In genomic region chr6:83308833-83309232, GRCh38 we compare ENCODE assay signal across 19 cellular contexts.
DNase-seq lines count a peak whose midpoint lies in the region; ATAC-seq and TF ChIP-seq lines count a peak whose summit lies in the region.
"Had no signal": no experiment of that assay in that cellular context is flagged by ENCODE, and none has a peak within 500 bp of the region (broad histone marks: within the 10 kb centered on the region; RNA-seq: fewer than 3 reads in every experiment).

No MANE protein-coding gene starts in this region.

- no peak for ATAC-seq in GM18505 (IDR thresholded peaks at IDR 0.05; ENCODE audit: unreplicated experiment)
- ATAC-seq: K562 had no signal

- H3K36me3 ChIP-seq in breast epithelium, result no peaks in the 10 kb centered on the region
- H3K36me3 ChIP-seq: BE2C had no signal

- no peak for DNase-seq in MCF 10A (ENCODE audit: unreplicated experiment)
- no peak for DNase-seq in breast epithelium (ENCODE audit: low spot score in 2 of 2)
- peak; percentile 14 for DNase-seq in central memory CD4-positive, alpha-beta T cell
- DNase-seq in kidney tubule cell (ENCODE audit: low spot score), result peak; percentile 12
- DNase-seq in stimulated activated naive CD4-positive, alpha-beta T cell (lab: John Stamatoyannopoulos, UW), result no peak
- no peak for DNase-seq in NCI-H2107 (lab: John Stamatoyannopoulos, UW)
- no peak for DNase-seq in DMS153 (lab: John Stamatoyannopoulos, UW)
- DNase-seq: 8988T, BE2C, DND-41, NCI-H1105 treated with DMSO at 0.1 percent for 48 hours, NCI-H1694, NCI-H2081 treated with DMSO at 0.1 percent for 48 hours, NCI-H510A, NCI-H82, OCI-M1, SHP77 treated with DMSO at 0.1 percent for 48 hours had no signal

- H3K36me3 Mint-ChIP-seq in MCF 10A (ENCODE audit: insufficient read depth, unreplicated experiment), result no peaks in the 10 kb centered on the region

- peaks cover 13% of the 10 kb centered on the region for H3K4me1 Mint-ChIP-seq in MCF 10A (ENCODE audit: insufficient read depth, unreplicated experiment)

- H3K27ac Mint-ChIP-seq in MCF 10A (ENCODE audit: low read depth, unreplicated experiment), result peak overlapping the region; percentile 53

- no peaks in the 10 kb centered on the region for H3K9me3 ChIP-seq in breast epithelium
- H3K9me3 ChIP-seq: BE2C had no signal

- POLR2A ChIA-PET in MCF 10A (lab: Yijun Ruan, JAX), result no interaction called here

- intact Hi-C loops in MCF 10A (cut with micrococcal nuclease), result no loop called here
- intact Hi-C loops in breast epithelium (cut with DNase I; ENCODE audit: low total_unique reads), result no loop called here

- TF ChIP-seq CTCF in MCF 10A (IDR thresholded peaks at IDR 0.05; ENCODE audit: unreplicated experiment), result no peak
- no peak for TF ChIP-seq CTCF in breast epithelium (IDR thresholded peaks at IDR 0.05)

- no peaks in the 10 kb centered on the region for H3K27me3 ChIP-seq in breast epithelium
- H3K27me3 ChIP-seq: BE2C had no signal

- H3K4me3 Mint-ChIP-seq in MCF 10A (ENCODE audit: unreplicated experiment), result no peak overlapping the region

- no TSS peak for BruUV-seq in MCF 10A (replicated peaks; lab: Mats Ljungman, UMichigan)

- H3K9me3 Mint-ChIP-seq in MCF 10A (ENCODE audit: unreplicated experiment), result no peaks in the 10 kb centered on the region

- H3K27me3 Mint-ChIP-seq in MCF 10A (ENCODE audit: insufficient read depth, unreplicated experiment), result no peaks in the 10 kb centered on the region

- TF ChIP-seq POLR2A in breast epithelium (IDR thresholded peaks at IDR 0.05), result no peak
- TF ChIP-seq POLR2A in GM18505 (IDR thresholded peaks at IDR 0.05; ENCODE audit: borderline replicate concordance, extremely low read depth, insufficient read depth, insufficient read length), result no peak

- no peak overlapping the region for H3K27ac ChIP-seq in breast epithelium

- CTCF ChIA-PET in MCF 10A (lab: Yijun Ruan, JAX), result interaction anchor here (0.6 to 1.6 kb wide), 5 partner anchors 13 to 203 kb away, joined by 3 to 7 read pairs (median 4); partner anchors contain the start of gene PRSS35

- H3K4me1 ChIP-seq in breast epithelium, result no peaks in the 10 kb centered on the region
- H3K4me1 ChIP-seq: BE2C had no signal

- H3K4me3 ChIP-seq in breast epithelium, result no peak overlapping the region
- H3K4me3 ChIP-seq: K562 had no signal

Comparison
In these comparisons a context has a peak if more than half of its experiments do, and no peak if none do; other contexts are left out.
1. DNase-seq: peak in central memory CD4-positive, alpha-beta T cell (single experiment) and kidney tubule cell (single experiment); none in MCF 10A (single experiment), breast epithelium (0 of 2), stimulated activated naive CD4-positive, alpha-beta T cell (0 of 6), NCI-H2107 (single experiment) and DMS153 (single experiment).